Comparison of ENCODE assay signal across 8 cellular contexts in the genomic region with DNA sequence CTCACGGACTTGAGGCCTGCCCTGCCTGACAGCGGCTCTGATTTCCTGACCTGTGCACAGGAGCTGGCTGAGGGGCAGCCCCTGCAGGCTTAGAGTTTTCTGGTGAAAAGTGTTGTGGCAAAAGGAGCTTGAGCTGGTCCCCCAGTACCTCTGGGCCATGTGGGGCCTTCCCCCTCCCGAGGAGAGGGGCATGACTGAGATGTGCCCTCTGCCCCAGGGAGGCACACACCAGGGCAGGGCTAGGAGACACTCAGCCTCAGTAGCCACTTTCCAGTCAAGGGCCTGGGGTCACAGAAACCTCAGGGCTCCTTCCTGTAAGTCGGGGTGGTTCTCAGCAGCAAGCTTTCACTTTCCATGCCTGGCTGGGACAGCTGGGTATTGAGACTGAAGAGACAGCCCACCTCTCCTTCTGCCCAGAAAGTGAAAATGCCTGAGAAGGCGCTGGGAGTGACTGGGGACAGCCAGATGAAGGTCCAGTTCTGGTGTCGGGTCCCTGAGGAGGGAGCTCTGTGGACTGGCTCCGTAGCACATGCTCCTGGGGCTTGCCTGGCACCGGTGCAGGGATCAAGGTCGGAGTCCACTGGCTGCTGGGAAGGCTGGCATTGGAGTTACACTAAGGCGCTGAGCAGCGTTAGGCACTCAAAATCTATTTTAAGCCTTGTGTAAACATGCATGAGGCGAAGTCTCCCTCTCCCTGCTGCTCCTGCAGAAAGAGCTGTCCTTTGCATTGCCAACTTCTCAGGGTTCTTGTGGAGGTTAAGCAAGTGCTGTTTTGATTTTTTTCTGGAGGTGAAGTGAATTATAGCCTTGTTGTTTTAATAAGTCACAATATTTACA.
DNase-seq lines count a peak whose midpoint lies in the region; ATAC-seq and TF ChIP-seq lines count a peak whose summit lies in the region.

No MANE protein-coding gene starts in this region.

- H3K27me3 ChIP-seq in rectal smooth muscle tissue (ENCODE audit: control insufficient read depth, insufficient read depth, low read length): no peaks in the 10 kb centered on the region
- H3K27me3 ChIP-seq in aorta (ENCODE audit: control insufficient read depth in 1 of 2, insufficient read depth in 2 of 2, low read length in 1 of 2): no peaks in the 10 kb centered on the region

- no peaks in the 10 kb centered on the region for H3K27me3 Mint-ChIP-seq in activated T-helper 1 cell treated with anti-CD3 and anti-CD28 coated beads, Interleukin-12 subunit alpha, Interleukin-12 subunit beta, Interleukin-2, Interleukin-4 antibody, amounts not matched to agents 30 ng/mL and 10 ng/mL and 1 ng/mL, durations not matched to agents 14 hours and 24 hours and 36 hours (ENCODE audit: insufficient read depth)

- no peak for TF ChIP-seq CTCF in foreskin fibroblast (IDR thresholded peaks at IDR 0.05; ENCODE audit: low read depth, low read length)

- H3K4me3 Mint-ChIP-seq in activated T-helper 1 cell treated with anti-CD3 and anti-CD28 coated beads, Interleukin-12 subunit alpha, Interleukin-12 subunit beta, Interleukin-2, Interleukin-4 antibody, amounts not matched to agents 30 ng/mL and 10 ng/mL and 1 ng/mL, durations not matched to agents 14 hours and 24 hours and 36 hours: peak overlapping the region; percentile 69

- intact Hi-C loops in activated T-helper 1 cell treated with anti-CD3 and anti-CD28 coated beads, Interleukin-12 subunit alpha, Interleukin-12 subunit beta, Interleukin-2, Interleukin-4 antibody, amounts not matched to agents 30 ng/mL and 10 ng/mL and 1 ng/mL, durations not matched to agents 14 hours and 24 hours and 36 hours (cut with micrococcal nuclease): loop anchor here (1.0 to 5.0 kb wide), 5 partner anchors 15 to 396 kb away; no protein-coding TSS in a partner anchor
- intact Hi-C loops in aorta (cut with DNase I): loop anchor here (5.0 to 10.0 kb wide), 3 partner anchors 57 to 1195 kb away; partner anchors contain the start of gene GADD45G (in 1 of the 2)

- no peaks in the 10 kb centered on the region for H3K36me3 Mint-ChIP-seq in activated T-helper 1 cell treated with anti-CD3 and anti-CD28 coated beads, Interleukin-12 subunit alpha, Interleukin-12 subunit beta, Interleukin-2, Interleukin-4 antibody, amounts not matched to agents 30 ng/mL and 10 ng/mL and 1 ng/mL, durations not matched to agents 14 hours and 24 hours and 36 hours (ENCODE audit: low read depth)

- DNase-seq in A172 (ENCODE audit: low spot score): peak; percentile 81
- DNase-seq in NCI-H510A treated with DMSO at 0.1 percent for 48 hours (lab: John Stamatoyannopoulos, UW): peak; percentile 97
- DNase-seq in activated T-helper 1 cell treated with anti-CD3 and anti-CD28 coated beads, Interleukin-12 subunit alpha, Interleukin-12 subunit beta, Interleukin-2, Interleukin-4 antibody, amounts not matched to agents 30 ng/mL and 10 ng/mL and 1 ng/mL, durations not matched to agents 14 hours and 24 hours and 36 hours (ENCODE audit: low spot score): peak; percentile 68
- no peak for DNase-seq in foreskin fibroblast
- DNase-seq in aorta: peak; percentile 87 to 89

- peak overlapping the region; percentile 2 to 32 for H3K4me3 ChIP-seq in foreskin fibroblast (ENCODE audit: low read depth in 1 of 2, low read length in 2 of 2)
- H3K4me3 ChIP-seq in rectal smooth muscle tissue (ENCODE audit: low read length): peak overlapping the region; percentile 42
- no peak overlapping the region for H3K4me3 ChIP-seq in aorta (ENCODE audit: low read length in 2 of 2)

- H3K9me3 Mint-ChIP-seq in activated T-helper 1 cell treated with anti-CD3 and anti-CD28 coated beads, Interleukin-12 subunit alpha, Interleukin-12 subunit beta, Interleukin-2, Interleukin-4 antibody, amounts not matched to agents 30 ng/mL and 10 ng/mL and 1 ng/mL, durations not matched to agents 14 hours and 24 hours and 36 hours: peaks cover under 1% of the 10 kb centered on the region

- ATAC-seq in GM18909 (IDR thresholded peaks at IDR 0.05; ENCODE audit: poor library complexity, unreplicated experiment): peak; percentile 94
- ATAC-seq in HG03108 (IDR thresholded peaks at IDR 0.05; ENCODE audit: unreplicated experiment): peak; percentile 91
- peak; percentile 84 for ATAC-seq in aorta (ENCODE audit: low FRiP score)

- H3K36me3 ChIP-seq in rectal smooth muscle tissue (ENCODE audit: control insufficient read depth, insufficient read depth, low read length): no peaks in the 10 kb centered on the region
- no peaks in the 10 kb centered on the region for H3K36me3 ChIP-seq in aorta (ENCODE audit: control insufficient read depth in 1 of 2, insufficient read depth in 2 of 2, low read length in 1 of 2)

- 14 to 17% methylated on average over 12 of the region's 12 CpGs for WGBS in aorta, 2 donors

- peaks cover 35% of the 10 kb centered on the region for H3K4me1 Mint-ChIP-seq in activated T-helper 1 cell treated with anti-CD3 and anti-CD28 coated beads, Interleukin-12 subunit alpha, Interleukin-12 subunit beta, Interleukin-2, Interleukin-4 antibody, amounts not matched to agents 30 ng/mL and 10 ng/mL and 1 ng/mL, durations not matched to agents 14 hours and 24 hours and 36 hours (ENCODE audit: low read depth)

- H3K27ac ChIP-seq in rectal smooth muscle tissue (ENCODE audit: low read depth, low read length) (peak overlapping the region; percentile 81), aorta (ENCODE audit: low read depth in 1 of 2, low read length in 2 of 2) (peak overlapping the region in 1 of 2 donors; percentile 83)

- no peaks in the 10 kb centered on the region for H3K9me3 ChIP-seq in aorta (ENCODE audit: control insufficient read depth, low read length)

- H3K9ac ChIP-seq in rectal smooth muscle tissue (ENCODE audit: low read length): peak overlapping the region; percentile 10

- H3K27ac Mint-ChIP-seq in activated T-helper 1 cell treated with anti-CD3 and anti-CD28 coated beads, Interleukin-12 subunit alpha, Interleukin-12 subunit beta, Interleukin-2, Interleukin-4 antibody, amounts not matched to agents 30 ng/mL and 10 ng/mL and 1 ng/mL, durations not matched to agents 14 hours and 24 hours and 36 hours: peak overlapping the region; percentile 75

- H3K4me1 ChIP-seq in rectal smooth muscle tissue (ENCODE audit: control insufficient read depth, insufficient read depth, low read length) (peaks cover 45% of the 10 kb centered on the region), aorta (ENCODE audit: control insufficient read depth in 1 of 2, insufficient read depth in 2 of 2, low read length in 2 of 2) (peaks cover 8 to 10% of the 10 kb centered on the region in 2 donors)

Comparison
In these comparisons a context has a peak if more than half of its experiments do, and no peak if none do; other contexts are left out.
1. DNase-seq: peak in A172 (single experiment), NCI-H510A treated with DMSO at 0.1 percent for 48 hours (single experiment), activated T-helper 1 cell treated with anti-CD3 and anti-CD28 coated beads, Interleukin-12 subunit alpha, Interleukin-12 subunit beta, Interleukin-2, Interleukin-4 antibody, amounts not matched to agents 30 ng/mL and 10 ng/mL and 1 ng/mL, durations not matched to agents 14 hours and 24 hours and 36 hours (single experiment) and aorta (2 of 2); none in foreskin fibroblast (0 of 2).
2. H3K4me3 ChIP-seq: peak in foreskin fibroblast (2 of 2) and rectal smooth muscle tissue (single experiment); none in aorta (0 of 2).
3. Peak in every context shown above with its lines, with median percentiles within 50 percentile points of each other: ATAC-seq.